1 cellular context compared by ENCODE assay signal in genomic region chr20:34112600-34113061, GRCh38.
TF ChIP-seq lines count a peak whose summit lies in the region.

No MANE protein-coding gene starts in this region.

TF ChIP-seq in SK-N-SH treated with all-trans-retinoic acid at 6 μM for 48 hours, 23 proteins besides CTCF, POLR2A, EP300 and RAD21 (continued from another document):
- TF ChIP-seq, protein P1, sequence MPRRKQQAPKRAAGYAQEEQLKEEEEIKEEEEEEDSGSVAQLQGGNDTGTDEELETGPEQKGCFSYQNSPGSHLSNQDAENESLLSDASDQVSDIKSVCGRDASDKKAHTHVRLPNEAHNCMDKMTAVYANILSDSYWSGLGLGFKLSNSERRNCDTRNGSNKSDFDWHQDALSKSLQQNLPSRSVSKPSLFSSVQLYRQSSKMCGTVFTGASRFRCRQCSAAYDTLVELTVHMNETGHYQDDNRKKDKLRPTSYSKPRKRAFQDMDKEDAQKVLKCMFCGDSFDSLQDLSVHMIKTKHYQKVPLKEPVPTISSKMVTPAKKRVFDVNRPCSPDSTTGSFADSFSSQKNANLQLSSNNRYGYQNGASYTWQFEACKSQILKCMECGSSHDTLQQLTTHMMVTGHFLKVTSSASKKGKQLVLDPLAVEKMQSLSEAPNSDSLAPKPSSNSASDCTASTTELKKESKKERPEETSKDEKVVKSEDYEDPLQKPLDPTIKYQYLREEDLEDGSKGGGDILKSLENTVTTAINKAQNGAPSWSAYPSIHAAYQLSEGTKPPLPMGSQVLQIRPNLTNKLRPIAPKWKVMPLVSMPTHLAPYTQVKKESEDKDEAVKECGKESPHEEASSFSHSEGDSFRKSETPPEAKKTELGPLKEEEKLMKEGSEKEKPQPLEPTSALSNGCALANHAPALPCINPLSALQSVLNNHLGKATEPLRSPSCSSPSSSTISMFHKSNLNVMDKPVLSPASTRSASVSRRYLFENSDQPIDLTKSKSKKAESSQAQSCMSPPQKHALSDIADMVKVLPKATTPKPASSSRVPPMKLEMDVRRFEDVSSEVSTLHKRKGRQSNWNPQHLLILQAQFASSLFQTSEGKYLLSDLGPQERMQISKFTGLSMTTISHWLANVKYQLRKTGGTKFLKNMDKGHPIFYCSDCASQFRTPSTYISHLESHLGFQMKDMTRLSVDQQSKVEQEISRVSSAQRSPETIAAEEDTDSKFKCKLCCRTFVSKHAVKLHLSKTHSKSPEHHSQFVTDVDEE (CRISPR knock-in tag; IDR thresholded peaks at IDR 0.05) = no peak
- TF ChIP-seq ZFP30 (CRISPR knock-in tag; IDR thresholded peaks at IDR 0.05) (no peak), CSDC2 (CRISPR knock-in tag; IDR thresholded peaks at IDR 0.05) (no peak), ZNF70 (CRISPR knock-in tag; IDR thresholded peaks at IDR 0.05) (no peak), PATZ1 (CRISPR knock-in tag; IDR thresholded peaks at IDR 0.05; ENCODE audit: borderline replicate concordance) (no peak), ZNF565 (CRISPR knock-in tag; conservative IDR thresholded peaks at IDR 0.05; ENCODE audit: low read depth) (no peak), CSRNP3 (CRISPR knock-in tag; IDR thresholded peaks at IDR 0.05) (no peak), ESRRG (CRISPR knock-in tag; IDR thresholded peaks at IDR 0.05) (no peak)
- TF ChIP-seq, protein P2, sequence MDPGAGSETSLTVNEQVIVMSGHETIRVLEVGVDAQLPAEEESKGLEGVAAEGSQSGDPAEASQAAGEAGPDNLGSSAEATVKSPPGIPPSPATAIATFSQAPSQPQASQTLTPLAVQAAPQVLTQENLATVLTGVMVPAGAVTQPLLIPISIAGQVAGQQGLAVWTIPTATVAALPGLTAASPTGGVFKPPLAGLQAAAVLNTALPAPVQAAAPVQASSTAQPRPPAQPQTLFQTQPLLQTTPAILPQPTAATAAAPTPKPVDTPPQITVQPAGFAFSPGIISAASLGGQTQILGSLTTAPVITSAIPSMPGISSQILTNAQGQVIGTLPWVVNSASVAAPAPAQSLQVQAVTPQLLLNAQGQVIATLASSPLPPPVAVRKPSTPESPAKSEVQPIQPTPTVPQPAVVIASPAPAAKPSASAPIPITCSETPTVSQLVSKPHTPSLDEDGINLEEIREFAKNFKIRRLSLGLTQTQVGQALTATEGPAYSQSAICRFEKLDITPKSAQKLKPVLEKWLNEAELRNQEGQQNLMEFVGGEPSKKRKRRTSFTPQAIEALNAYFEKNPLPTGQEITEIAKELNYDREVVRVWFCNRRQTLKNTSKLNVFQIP (CRISPR knock-in tag; IDR thresholded peaks at IDR 0.05; ENCODE audit: borderline replicate concordance, low read depth) = no peak
- TF ChIP-seq, protein P3, sequence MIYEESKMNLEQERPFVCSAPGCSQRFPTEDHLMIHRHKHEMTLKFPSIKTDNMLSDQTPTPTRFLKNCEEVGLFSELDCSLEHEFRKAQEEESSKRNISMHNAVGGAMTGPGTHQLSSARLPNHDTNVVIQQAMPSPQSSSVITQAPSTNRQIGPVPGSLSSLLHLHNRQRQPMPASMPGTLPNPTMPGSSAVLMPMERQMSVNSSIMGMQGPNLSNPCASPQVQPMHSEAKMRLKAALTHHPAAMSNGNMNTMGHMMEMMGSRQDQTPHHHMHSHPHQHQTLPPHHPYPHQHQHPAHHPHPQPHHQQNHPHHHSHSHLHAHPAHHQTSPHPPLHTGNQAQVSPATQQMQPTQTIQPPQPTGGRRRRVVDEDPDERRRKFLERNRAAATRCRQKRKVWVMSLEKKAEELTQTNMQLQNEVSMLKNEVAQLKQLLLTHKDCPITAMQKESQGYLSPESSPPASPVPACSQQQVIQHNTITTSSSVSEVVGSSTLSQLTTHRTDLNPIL (CRISPR knock-in tag; IDR thresholded peaks at IDR 0.05; ENCODE audit: low read depth) = no peak
